11 cellular contexts compared by ENCODE assay signal in the genomic region with DNA sequence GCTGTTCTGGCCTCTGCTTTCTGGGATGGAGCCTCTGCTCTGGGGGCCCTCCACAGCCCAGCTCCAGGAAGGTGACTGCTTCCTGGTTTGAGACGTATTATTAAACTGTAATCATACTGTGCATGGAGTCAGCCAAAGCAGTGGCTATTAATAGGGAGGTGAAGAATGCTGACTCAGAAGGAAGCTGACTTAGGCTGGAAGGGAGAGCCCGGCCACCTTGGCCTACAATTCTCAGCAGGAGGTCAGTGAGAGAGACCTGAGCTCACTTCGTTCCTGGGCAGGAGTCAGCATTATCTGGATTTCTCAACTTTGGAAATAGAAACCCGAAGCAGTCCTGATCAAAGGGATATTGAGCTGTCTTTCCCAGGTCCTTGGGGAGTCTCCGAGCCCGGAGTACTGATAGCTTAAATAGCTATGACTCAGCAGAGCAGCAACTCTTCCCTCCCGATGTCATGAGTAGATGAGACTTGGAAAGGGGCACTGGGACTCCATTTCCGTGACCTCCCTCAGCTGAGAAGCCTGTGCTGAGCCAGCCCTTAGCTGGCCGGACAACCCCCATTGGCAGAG.
DNase-seq lines count a peak whose midpoint lies in the region; ATAC-seq and TF ChIP-seq lines count a peak whose summit lies in the region.
"Had no signal": no experiment of that assay in that cellular context is flagged by ENCODE, and none has a peak within 500 bp of the region (broad histone marks: within the 10 kb centered on the region; RNA-seq: fewer than 3 reads in every experiment).

No MANE protein-coding gene starts in this region.

- DNase-seq in AG20443 (ENCODE audit: low spot score) (peak; percentile 66), RKO (ENCODE audit: low spot score) (peak; percentile 86), esophagus squamous epithelium (lab: John Stamatoyannopoulos, UW) (no peak), GDM1 (lab: John Stamatoyannopoulos, UW) (no peak)
- no peak for DNase-seq in stimulated activated CD4-positive, alpha-beta T cell treated with anti-CD3 and anti-CD28 coated beads, Interleukin-2, amount 100 ng/mL, for 24 hours
- DNase-seq in activated naive CD4-positive, alpha-beta T cell treated with anti-CD3 and anti-CD28 coated beads, Interleukin-2, amount 50 U/mL, for 16 hours = no peak
- DNase-seq: occipital lobe, upper lobe of right lung had no signal

- no peak for TF ChIP-seq POLR2A in esophagus squamous epithelium (IDR thresholded peaks at IDR 0.05)

- H3K9me3 ChIP-seq in esophagus squamous epithelium = no peaks in the 10 kb centered on the region
- H3K9me3 ChIP-seq: upper lobe of right lung had no signal

- H3K27ac ChIP-seq in esophagus squamous epithelium = peak overlapping the region in 3 of 4 donors; percentile 40 to 90 (median 81)
- H3K27ac ChIP-seq: C4-2B, upper lobe of right lung had no signal

- peaks cover 5% of the 10 kb centered on the region for H3K27me3 Mint-ChIP-seq in nephron (ENCODE audit: low read depth)

- ATAC-seq in GM21619 (IDR thresholded peaks at IDR 0.05; ENCODE audit: unreplicated experiment) = no peak
- ATAC-seq: upper lobe of right lung had no signal

- no peaks in the 10 kb centered on the region for H3K9me3 Mint-ChIP-seq in nephron

- H3K27ac Mint-ChIP-seq in nephron = peak overlapping the region; percentile 65 to 94 (median 82)

- intact Hi-C loops in esophagus squamous epithelium (cut with DNase I) = no loop called here

- peak overlapping the region in 1 of 3 experiments; percentile 39 for H3K4me3 Mint-ChIP-seq in nephron

- H3K4me3 ChIP-seq in esophagus squamous epithelium = no peak overlapping the region
- H3K4me3 ChIP-seq: upper lobe of right lung had no signal

- H3K4me1 ChIP-seq in esophagus squamous epithelium = peaks cover 0 to 57% (median 38%) of the 10 kb centered on the region in 3 donors

- no peaks in the 10 kb centered on the region for H3K36me3 ChIP-seq in esophagus squamous epithelium
- H3K36me3 ChIP-seq: upper lobe of right lung had no signal

- TF ChIP-seq CTCF in esophagus squamous epithelium (IDR thresholded peaks at IDR 0.05) (no peak), nephron (IDR thresholded peaks at IDR 0.05; ENCODE audit: unreplicated experiment in 3 of 3) (no peak)

- H3K27me3 ChIP-seq in esophagus squamous epithelium = no peaks in the 10 kb centered on the region
- H3K27me3 ChIP-seq: upper lobe of right lung had no signal

- WGBS in esophagus squamous epithelium, 2 donors = 61 to 63% methylated on average over 5 to 8 of the region's 9 CpGs

- H3K36me3 Mint-ChIP-seq in nephron (ENCODE audit: low read depth) = peaks cover 3% of the 10 kb centered on the region

- peaks cover 62% of the 10 kb centered on the region for H3K4me1 Mint-ChIP-seq in nephron

Comparison
In these comparisons a context has a peak if more than half of its experiments do, and no peak if none do; other contexts are left out.
1. DNase-seq: peak in AG20443 (single experiment) and RKO (single experiment); none in esophagus squamous epithelium (single experiment), stimulated activated CD4-positive, alpha-beta T cell treated with anti-CD3 and anti-CD28 coated beads, Interleukin-2, amount 100 ng/mL, for 24 hours (0 of 2), GDM1 (single experiment) and activated naive CD4-positive, alpha-beta T cell treated with anti-CD3 and anti-CD28 coated beads, Interleukin-2, amount 50 U/mL, for 16 hours (single experiment).